Comparison of ENCODE assay signal across 8 cellular contexts in the genomic region with DNA sequence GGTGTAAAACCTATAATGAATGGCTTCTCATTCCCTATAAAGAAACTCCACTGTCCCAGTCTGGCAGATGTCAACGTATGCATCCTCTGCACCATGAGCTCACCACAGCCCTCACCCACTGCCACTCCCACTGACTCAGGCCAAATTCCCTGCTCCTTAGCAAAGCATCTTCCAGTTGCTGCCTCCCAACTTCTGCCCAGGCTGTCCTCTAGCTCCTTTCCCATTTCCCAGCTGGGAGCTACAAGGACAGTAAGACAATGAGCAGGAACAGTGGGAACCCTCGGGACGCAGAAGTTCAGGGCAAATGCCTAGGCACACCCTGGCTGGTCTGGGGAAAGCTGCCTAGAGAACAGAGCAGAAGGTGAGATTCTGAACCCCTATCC. TPM values are rescaled to one million over a fixed set of nuclear protein-coding genes. Genes with fewer than 3 reads are reported as not detected.
DNase-seq lines count a peak whose midpoint lies in the region; ATAC-seq, FAIRE-seq and TF ChIP-seq lines count a peak whose summit lies in the region.

No MANE protein-coding gene starts in this region.

- H4K20me1 ChIP-seq in smooth muscle cell (ENCODE audit: low read depth): no peaks in the 10 kb centered on the region

- DNase-seq in HFFc6 (peak; percentile 85), iPS DF 6.9 (ENCODE audit: low read depth, low spot score) (no peak), smooth muscle cell (lab: John Stamatoyannopoulos, UW; ENCODE audit: unreplicated experiment) (no peak), GF-D8 (lab: John Stamatoyannopoulos, UW) (no peak), GM12892 (ENCODE audit: insufficient read length) (no peak)
- DNase-seq in activated naive CD8-positive, alpha-beta T cell treated with anti-CD3 and anti-CD28 coated beads for 36 hours: no peak

- H3K36me3 ChIP-seq in iPS DF 6.9 (ENCODE audit: control insufficient read depth, insufficient read depth, low read length) (peaks cover 14% of the 10 kb centered on the region; the same call in 1 of the 2 replicates), smooth muscle cell (ENCODE audit: low read depth) (no peaks in the 10 kb centered on the region)

- H3K4me3 Mint-ChIP-seq in HFFc6: peak overlapping the region; percentile 88
- H3K4me3 Mint-ChIP-seq in activated naive CD8-positive, alpha-beta T cell treated with anti-CD3 and anti-CD28 coated beads for 36 hours: peak overlapping the region; percentile 90

- H3K27ac ChIP-seq in 22Rv1: peak overlapping the region; percentile 57
- H3K27ac ChIP-seq in iPS DF 6.9 (ENCODE audit: low read length): no peak overlapping the region
- H3K27ac ChIP-seq in smooth muscle cell (ENCODE audit: low read depth): peak overlapping the region; percentile 91

- WGBS in iPS DF 6.9 (ENCODE audit: insufficient coverage, insufficient read length): no CpG with 5 or more reads among the region's 3 CpGs
- 12% methylated on average over 3 of the region's 3 CpGs for WGBS in smooth muscle cell (ENCODE audit: low lambda C conversion rate)

- TF ChIP-seq POLR2A in GM12892 (IDR thresholded peaks at IDR 0.05; ENCODE audit: low read depth, low read length): no peak

- no peaks in the 10 kb centered on the region for H3F3A ChIP-seq in smooth muscle cell (ENCODE audit: low read depth)

- H3K9me3 ChIP-seq in iPS DF 6.9 (ENCODE audit: control insufficient read depth, insufficient read depth, low read length) (no peaks in the 10 kb centered on the region), smooth muscle cell (replicated peaks; ENCODE audit: low read depth) (no peaks in the 10 kb centered on the region)

- H3K9ac ChIP-seq in smooth muscle cell (ENCODE audit: low read depth): peak overlapping the region; percentile 96

- H3K27ac Mint-ChIP-seq in HFFc6: peak overlapping the region; percentile 91
- peak overlapping the region; percentile 80 for H3K27ac Mint-ChIP-seq in activated naive CD8-positive, alpha-beta T cell treated with anti-CD3 and anti-CD28 coated beads for 36 hours

- H3K9me3 Mint-ChIP-seq in HFFc6: no peaks in the 10 kb centered on the region
- H3K9me3 Mint-ChIP-seq in activated naive CD8-positive, alpha-beta T cell treated with anti-CD3 and anti-CD28 coated beads for 36 hours: no peaks in the 10 kb centered on the region

- H3K4me1 Mint-ChIP-seq in HFFc6 (ENCODE audit: low read depth): peaks cover 15% of the 10 kb centered on the region
- H3K4me1 Mint-ChIP-seq in activated naive CD8-positive, alpha-beta T cell treated with anti-CD3 and anti-CD28 coated beads for 36 hours: peaks cover 10% of the 10 kb centered on the region

- TF ChIP-seq CTCF in 22Rv1 (IDR thresholded peaks at IDR 0.05) (no peak), HFFc6 (IDR thresholded peaks at IDR 0.05) (no peak), smooth muscle cell (IDR thresholded peaks at IDR 0.05; ENCODE audit: borderline replicate concordance, insufficient read depth, poor library complexity, severe bottlenecking) (no peak)

- FAIRE-seq in GM12892 (lab: Jason Lieb, UNC): no peak

- H3K79me2 ChIP-seq in smooth muscle cell (ENCODE audit: low read depth): peaks cover 5% of the 10 kb centered on the region

- ATAC-seq in GM21529 (IDR thresholded peaks at IDR 0.05; ENCODE audit: unreplicated experiment): no peak

- H3K4me2 ChIP-seq in smooth muscle cell: peak overlapping the region; percentile 96

- peak overlapping the region; percentile 90 for H2AFZ ChIP-seq in smooth muscle cell (ENCODE audit: low read depth)

- peaks cover 11% of the 10 kb centered on the region; the same call in 1 of the 2 replicates for H3K36me3 Mint-ChIP-seq in HFFc6 (ENCODE audit: low read depth)
- no peaks in the 10 kb centered on the region for H3K36me3 Mint-ChIP-seq in activated naive CD8-positive, alpha-beta T cell treated with anti-CD3 and anti-CD28 coated beads for 36 hours

- peaks cover 3% of the 10 kb centered on the region; the same call in 1 of the 2 replicates for H3K27me3 Mint-ChIP-seq in HFFc6 (ENCODE audit: insufficient read depth)
- H3K27me3 Mint-ChIP-seq in activated naive CD8-positive, alpha-beta T cell treated with anti-CD3 and anti-CD28 coated beads for 36 hours: no peaks in the 10 kb centered on the region

- H3K4me3 ChIP-seq in iPS DF 6.9 (ENCODE audit: low read length) (peak overlapping the region; percentile 81), smooth muscle cell (peak overlapping the region; percentile 80)

- no peaks in the 10 kb centered on the region for H3K27me3 ChIP-seq in iPS DF 6.9 (ENCODE audit: control insufficient read depth, insufficient read depth, low read length)
- H3K27me3 ChIP-seq in smooth muscle cell (ENCODE audit: low read depth): no peaks in the 10 kb centered on the region

- H3K4me1 ChIP-seq in iPS DF 6.9 (ENCODE audit: control insufficient read depth, insufficient read depth, low read length): peaks cover 2% of the 10 kb centered on the region; the same call in 1 of the 2 replicates
- no peaks in the 10 kb centered on the region for H3K4me1 ChIP-seq in smooth muscle cell (ENCODE audit: low read depth)

RNA-seq across cellular contexts. Expression of a gene that starts 9.1 kb away (rescaled TPM):
- 10 to 100 TPM; 15.1 to 18.6 (median 16.2) TPM for total RNA-seq in HFFc6 (2021; fragmentation: NEBNext Ultra II Directional; extraction: Animal tissue kit (Norgen Biotek cat#: 25700))
- 10 to 100 TPM; 45.9 to 47.5 TPM for total RNA-seq in activated naive CD8-positive, alpha-beta T cell treated with anti-CD3 and anti-CD28 coated beads for 36 hours
- 23.0 and 31.3 TPM in 2 replicates for total RNA-seq in smooth muscle cell
- 32.7 and 38.3 TPM in 2 replicates for polyA plus RNA-seq in smooth muscle cell
- polyA plus RNA-seq in GM12892 (2012; ENCODE audit: missing spikeins): 14.4 TPM

RNA-seq across cellular contexts. Expression of a gene that starts 13.7 kb away (rescaled TPM):
- 100 to 1,000 TPM; 182 to 195 (median 185) TPM for total RNA-seq in HFFc6 (2021; fragmentation: NEBNext Ultra II Directional; extraction: Animal tissue kit (Norgen Biotek cat#: 25700))
- total RNA-seq in activated naive CD8-positive, alpha-beta T cell treated with anti-CD3 and anti-CD28 coated beads for 36 hours: 100 to 1,000 TPM; 174 to 181 TPM
- total RNA-seq in smooth muscle cell: 112 and 115 TPM in 2 replicates
- 202 and 208 TPM in 2 replicates for polyA plus RNA-seq in smooth muscle cell
- polyA plus RNA-seq in GM12892 (2012; ENCODE audit: missing spikeins): 131 TPM

RNA-seq across cellular contexts. Expression of a gene that starts 14.5 kb away (rescaled TPM):
- 10 to 100 TPM; 51.2 to 64.2 (median 59.7) TPM for total RNA-seq in HFFc6 (2021; fragmentation: NEBNext Ultra II Directional; extraction: Animal tissue kit (Norgen Biotek cat#: 25700))
- total RNA-seq in activated naive CD8-positive, alpha-beta T cell treated with anti-CD3 and anti-CD28 coated beads for 36 hours: 10 to 100 TPM; 42.2 to 42.4 TPM
- total RNA-seq in smooth muscle cell: 37.3 and 47.0 TPM in 2 replicates
- polyA plus RNA-seq in smooth muscle cell: 65.8 and 79.7 TPM in 2 replicates
- polyA plus RNA-seq in GM12892 (2012; ENCODE audit: missing spikeins): 23.0 TPM

RNA-seq across cellular contexts. Expression of a gene that starts 26.3 kb away (rescaled TPM):
- total RNA-seq in HFFc6 (2021; fragmentation: NEBNext Ultra II Directional; extraction: Animal tissue kit (Norgen Biotek cat#: 25700)): 1 to 10 TPM in 2 of 6 experiments, under 1 TPM in 4; 0.23 to 1.3 (median 0.79) TPM
- total RNA-seq in activated naive CD8-positive, alpha-beta T cell treated with anti-CD3 and anti-CD28 coated beads for 36 hours: under 1 TPM; 0.70 to 0.72 TPM
- total RNA-seq in smooth muscle cell: 0.18 and 1.1 TPM in 2 replicates
- 1.0 and 3.1 TPM in 2 replicates for polyA plus RNA-seq in smooth muscle cell
- polyA plus RNA-seq in GM12892 (2012; ENCODE audit: missing spikeins): 0.38 TPM

RNA-seq across cellular contexts. Expression of a gene that starts 26.7 kb away (rescaled TPM):
- 10 to 100 TPM; 11.5 to 15.6 (median 12.8) TPM for total RNA-seq in HFFc6 (2021; fragmentation: NEBNext Ultra II Directional; extraction: Animal tissue kit (Norgen Biotek cat#: 25700))
- 10 to 100 TPM; 16.1 to 16.2 TPM for total RNA-seq in activated naive CD8-positive, alpha-beta T cell treated with anti-CD3 and anti-CD28 coated beads for 36 hours
- total RNA-seq in smooth muscle cell: 4.6 and 9.8 TPM in 2 replicates
- polyA plus RNA-seq in smooth muscle cell: 5.9 and 6.6 TPM in 2 replicates
- 6.2 TPM for polyA plus RNA-seq in GM12892 (2012; ENCODE audit: missing spikeins)
